In genomic region chr9:93677061-93677571, GRCh38 we compare ENCODE assay signal across 13 cellular contexts.
A peak's percentile ranks its signal among the peaks of the same experiment; 100 is the strongest.
DNase-seq lines count a peak whose midpoint lies in the region; ATAC-seq, FAIRE-seq and TF ChIP-seq lines count a peak whose summit lies in the region.
"Had no signal": no experiment of that assay in that cellular context is flagged by ENCODE, and none has a peak within 500 bp of the region (broad histone marks: within the 10 kb centered on the region; RNA-seq: fewer than 3 reads in every experiment).

No MANE protein-coding gene starts in this region.

- H3K4me3 ChIP-seq in right lobe of liver, result no peak overlapping the region
- no peak overlapping the region for H3K4me3 ChIP-seq in HepG2 (replicated peaks in 1 of 3; ENCODE audit: insufficient read depth in 1 of 3, low read depth in 2 of 3, low read length in 3 of 3)
- H3K4me3 ChIP-seq in endodermal cell (ENCODE audit: low read length), result no peak overlapping the region
- H3K4me3 ChIP-seq in uterus, result no peak overlapping the region
- H3K4me3 ChIP-seq: gastroesophageal sphincter, GM12878 had no signal

- H3K4me1 Mint-ChIP-seq in endodermal cell (no peaks in the 10 kb centered on the region), natural killer cell (peaks cover 0 to 6% of the 10 kb centered on the region in 2 donors)

- DNase-seq in right lobe of liver (peak; percentile 11 to 55 (median 37)), HepG2 (ENCODE audit: low spot score) (no peak), endodermal cell (peak; percentile 25), natural killer cell (peak; percentile 10), uterus (peak; percentile 10 to 12), GM12891 (ENCODE audit: insufficient read length, low spot score) (no peak), H4 (ENCODE audit: low spot score) (no peak), hypothalamus (lab: John Stamatoyannopoulos, UW) (no peak)
- DNase-seq: HCEC 1CT had no signal

- H3K4me2 ChIP-seq in HepG2 (ENCODE audit: low read depth, low read length), result no peak overlapping the region

- H3K79me2 ChIP-seq in HepG2 (ENCODE audit: insufficient read depth, low read length), result no peaks in the 10 kb centered on the region

- no peak for FAIRE-seq in HepG2 (lab: Jason Lieb, UNC)
- no peak for FAIRE-seq in GM12891 (lab: Jason Lieb, UNC)
- FAIRE-seq: GM12878 had no signal

- H3K27ac Mint-ChIP-seq in endodermal cell (no peak overlapping the region), natural killer cell (peak overlapping the region in 1 of 2 donors; percentile 18)
- H3K27ac Mint-ChIP-seq: stimulated activated memory B cell treated with anti-CD40 and anti-IgM and Interleukin-4, amounts not matched to agents 10 μg/mL and 1 μg/mL and 100 μg/mL, for 72 hours had no signal

- H2AFZ ChIP-seq in HepG2 (ENCODE audit: low read length), result no peak overlapping the region

- H3K4me3 Mint-ChIP-seq in endodermal cell, result no peak overlapping the region
- no peak overlapping the region for H3K4me3 Mint-ChIP-seq in natural killer cell
- H3K4me3 Mint-ChIP-seq: stimulated activated memory B cell treated with anti-CD40 and anti-IgM and Interleukin-4, amounts not matched to agents 10 μg/mL and 1 μg/mL and 100 μg/mL, for 72 hours had no signal

- intact Hi-C loops in right lobe of liver (cut with DNase I), result no loop called here
- intact Hi-C loops in HepG2 (cut with micrococcal nuclease; ENCODE audit: unreplicated experiment), result no loop called here
- intact Hi-C loops in natural killer cell (cut with micrococcal nuclease), result no loop called here
- intact Hi-C loops in uterus (cut with DNase I; ENCODE audit: low total_unique reads), result no loop called here

- peaks cover 0 to 18% (median 0%) of the 10 kb centered on the region in 4 donors for H3K36me3 ChIP-seq in right lobe of liver
- peaks cover 0 to 4% of the 10 kb centered on the region in 2 experiments; a peak in 3 of 5 replicates for H3K36me3 ChIP-seq in HepG2 (replicated peaks in 1 of 2; ENCODE audit: control insufficient read depth in 1 of 2, insufficient read depth in 2 of 2, low read length in 2 of 2)
- H3K36me3 ChIP-seq in endodermal cell (ENCODE audit: control insufficient read depth, insufficient read depth, low read length), result no peaks in the 10 kb centered on the region
- no peaks in the 10 kb centered on the region for H3K36me3 ChIP-seq in uterus

- TF ChIP-seq EP300 in HepG2 (IDR thresholded peaks at IDR 0.05; ENCODE audit: low read depth in 2 of 2, low read length in 2 of 2), result no peak
- no peak for TF ChIP-seq EP300 in HepG2 (CRISPR knock-in tag; IDR thresholded peaks at IDR 0.05; ENCODE audit: borderline replicate concordance)

- H3K27me3 Mint-ChIP-seq in endodermal cell (ENCODE audit: insufficient read depth) (no peaks in the 10 kb centered on the region), natural killer cell (ENCODE audit: low read depth in 2 of 2) (no peaks in the 10 kb centered on the region)

- ATAC-seq in right lobe of liver (no peak), HepG2 (no peak), natural killer cell (no peak)
- ATAC-seq: gastroesophageal sphincter; GM12878; stimulated activated memory B cell treated with anti-CD40 and anti-IgM and Interleukin-4, amounts not matched to agents 10 μg/mL and 1 μg/mL and 100 μg/mL, for 72 hours had no signal

- H3K4me1 ChIP-seq in right lobe of liver, result peaks cover 0 to 10% (median 0%) of the 10 kb centered on the region in 4 donors
- peaks cover 15% of the 10 kb centered on the region for H3K4me1 ChIP-seq in HepG2 (ENCODE audit: insufficient read depth, low read length)
- H3K4me1 ChIP-seq in endodermal cell (ENCODE audit: control insufficient read depth, insufficient read depth, low read length), result no peaks in the 10 kb centered on the region
- no peaks in the 10 kb centered on the region for H3K4me1 ChIP-seq in uterus

- WGBS in right lobe of liver (ENCODE audit: insufficient coverage, low coverage, low lambda C conversion rate, missing lambda C conversion rate), result no CpG with 5 or more reads among the region's 12 CpGs
- 100% methylated on average over 2 of the region's 12 CpGs for WGBS in HepG2 (ENCODE audit: low lambda C conversion rate)
- 96 to 100% methylated on average over 2 to 12 of the region's 12 CpGs for WGBS in endodermal cell (ENCODE audit: insufficient coverage in 1 of 2, insufficient read length in 1 of 2), 2 experiments

- H3K27ac ChIP-seq in right lobe of liver, result no peak overlapping the region
- no peak overlapping the region for H3K27ac ChIP-seq in HepG2 (ENCODE audit: extremely low read length, insufficient read depth, low read length)
- H3K27ac ChIP-seq in endodermal cell (ENCODE audit: low read depth, low read length), result no peak overlapping the region
- H3K27ac ChIP-seq in uterus, result no peak overlapping the region
- H3K27ac ChIP-seq: epithelial cell of prostate, gastroesophageal sphincter had no signal

- no peak for TF ChIP-seq RAD21 in HepG2 (CRISPR knock-in tag; IDR thresholded peaks at IDR 0.05)

- CTCF ChIA-PET in HepG2 (lab: Yijun Ruan, JAX; ENCODE audit: low intra/inter-chr PET ratio, low total read pairs), result no interaction called here

- no peaks in the 10 kb centered on the region for H4K20me1 ChIP-seq in HepG2 (ENCODE audit: insufficient read depth, low read length)

- H3K9me3 Mint-ChIP-seq in endodermal cell (no peaks in the 10 kb centered on the region), natural killer cell (no peaks in the 10 kb centered on the region)
- H3K9me3 Mint-ChIP-seq: stimulated activated memory B cell treated with anti-CD40 and anti-IgM and Interleukin-4, amounts not matched to agents 10 μg/mL and 1 μg/mL and 100 μg/mL, for 72 hours had no signal

- no peaks in the 10 kb centered on the region for H3K9me3 ChIP-seq in right lobe of liver
- H3K9me3 ChIP-seq in HepG2 (ENCODE audit: low read length), result no peaks in the 10 kb centered on the region
- no peaks in the 10 kb centered on the region for H3K9me3 ChIP-seq in endodermal cell (ENCODE audit: control insufficient read depth, low read length)
- H3K9me3 ChIP-seq in uterus, result no peaks in the 10 kb centered on the region
- H3K9me3 ChIP-seq: gastroesophageal sphincter had no signal

- H3K27me3 ChIP-seq in right lobe of liver (no peaks in the 10 kb centered on the region), HepG2 (ENCODE audit: control insufficient read depth in 1 of 2, insufficient read depth in 2 of 2, low read length in 2 of 2) (no peaks in the 10 kb centered on the region), endodermal cell (ENCODE audit: control insufficient read depth, insufficient read depth, low read length, poor library complexity, severe bottlenecking) (no peaks in the 10 kb centered on the region), uterus (no peaks in the 10 kb centered on the region)
- H3K27me3 ChIP-seq: gastroesophageal sphincter had no signal

- in situ Hi-C loops in HepG2 (cut with HindIII; ENCODE audit: extremely low pct_ligation_motif_present, low pct_unique_long_range_greater_than_20kb), result no loop called here

- no peak for TF ChIP-seq POLR2A in right lobe of liver (IDR thresholded peaks at IDR 0.05)
- no peak for TF ChIP-seq POLR2A in HepG2 (IDR thresholded peaks at IDR 0.05; ENCODE audit: insufficient read depth in 1 of 2, low read depth in 2 of 2, low read length in 2 of 2)
- TF ChIP-seq POLR2A in uterus (IDR thresholded peaks at IDR 0.05), result no peak
- no peak for TF ChIP-seq POLR2A in GM12891 (IDR thresholded peaks at IDR 0.05; ENCODE audit: low read depth, low read length)

- no TSS peak for BruUV-seq in HepG2 (replicated peaks; lab: Mats Ljungman, UMichigan)

- TF ChIP-seq CTCF in right lobe of liver (IDR thresholded peaks at IDR 0.05) (no peak), HepG2 (CRISPR knock-in tag; IDR thresholded peaks at IDR 0.05) (no peak), endodermal cell (conservative IDR thresholded peaks at IDR 0.05) (no peak), natural killer cell (IDR thresholded peaks at IDR 0.05) (no peak), uterus (IDR thresholded peaks at IDR 0.05) (no peak)

- POLR2A ChIA-PET in HepG2 (lab: Yijun Ruan, JAX), result no interaction called here

- H3K36me3 Mint-ChIP-seq in endodermal cell (ENCODE audit: low read depth) (peaks cover 15% of the 10 kb centered on the region), natural killer cell (no peaks in the 10 kb centered on the region)

- H3K9ac ChIP-seq in HepG2 (ENCODE audit: insufficient read depth, low read depth, low read length), result no peak overlapping the region
- H3K9ac ChIP-seq in endodermal cell (ENCODE audit: extremely low read depth, low read length, poor library complexity, severe bottlenecking), result no peak overlapping the region

TF ChIP-seq in HepG2, 621 proteins besides CTCF, POLR2A, EP300 and RAD21 (continues in another document):
- no peak for TF ChIP-seq HNRNPH1 (optimal IDR thresholded peaks at IDR 0.05; ENCODE audit: low read depth, low read length)
- TF ChIP-seq TFAP4 (IDR thresholded peaks at IDR 0.05; ENCODE audit: borderline replicate concordance, low read depth), result no peak
- TF ChIP-seq ZNF547 (CRISPR knock-in tag; IDR thresholded peaks at IDR 0.05), result no peak
- TF ChIP-seq ZNF567 (CRISPR knock-in tag; IDR thresholded peaks at IDR 0.05; ENCODE audit: borderline replicate concordance), result no peak

TF ChIP-seq in GM12891, 5 proteins besides CTCF, POLR2A, EP300 and RAD21:
- no peak for TF ChIP-seq SPI1 (IDR thresholded peaks at IDR 0.05; ENCODE audit: low read depth, low read length)
- no peak for TF ChIP-seq TAF1 (IDR thresholded peaks at IDR 0.05; ENCODE audit: low read depth, low read length)
- TF ChIP-seq POLR2AphosphoS5 (IDR thresholded peaks at IDR 0.05; ENCODE audit: low read depth, low read length), result no peak
- no peak for TF ChIP-seq POU2F2 (IDR thresholded peaks at IDR 0.05; ENCODE audit: low read depth, low read length)
- TF ChIP-seq PAX5 (IDR thresholded peaks at IDR 0.05; ENCODE audit: insufficient read depth, low read length, severe bottlenecking), result no peak

Comparison
In these comparisons a context has a peak if more than half of its experiments do, and no peak if none do; other contexts are left out.
1. DNase-seq: peak in right lobe of liver (3 of 3), endodermal cell (single experiment), natural killer cell (single experiment) and uterus (2 of 2); none in HepG2 (single experiment), GM12891 (single experiment), H4 (single experiment) and hypothalamus (0 of 51).